ENCODE assay signal across 8 cellular contexts in the genomic region with DNA sequence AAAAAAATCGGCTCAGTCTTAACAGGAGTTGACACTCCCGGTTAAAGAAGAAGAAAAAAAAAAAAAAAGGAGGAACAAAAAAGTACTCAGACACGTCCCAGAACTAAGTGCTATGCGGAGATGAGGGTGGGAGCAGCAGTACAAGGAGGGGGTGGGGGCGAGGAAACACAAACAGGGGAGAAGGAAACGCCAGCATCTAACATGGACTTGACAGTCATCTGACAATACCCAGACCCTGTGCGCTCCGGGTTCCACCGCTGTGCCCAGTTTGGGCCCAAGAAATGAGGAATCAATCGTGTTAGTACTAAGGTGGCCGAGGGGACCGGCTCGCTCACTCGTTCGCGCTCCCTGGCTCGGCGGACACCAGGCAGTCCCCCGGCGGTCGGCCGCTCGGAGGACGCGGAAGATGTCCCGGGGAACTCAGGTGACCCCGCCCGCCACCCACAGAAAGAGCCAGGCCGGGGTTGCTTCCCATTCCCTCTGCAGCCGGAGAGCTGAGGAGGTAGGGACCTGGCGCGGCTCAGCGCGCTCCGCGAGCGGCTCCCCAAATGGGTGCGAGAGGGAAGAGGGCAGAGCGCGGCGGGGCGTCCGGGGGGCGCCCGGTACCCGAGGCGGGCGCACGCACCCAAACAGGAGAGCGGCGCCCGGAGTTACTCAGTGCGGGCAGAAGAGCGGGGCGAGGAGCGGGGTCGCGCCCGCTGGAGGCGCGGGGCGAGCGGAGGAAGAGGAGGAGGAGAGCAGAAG. TPM values are rescaled to one million over a fixed set of nuclear protein-coding genes. Genes with fewer than 3 reads are reported as not detected.
A peak's percentile ranks its signal among the peaks of the same experiment; 100 is the strongest.
DNase-seq lines count a peak whose midpoint lies in the region; ATAC-seq, FAIRE-seq and TF ChIP-seq lines count a peak whose summit lies in the region.

No MANE protein-coding gene starts in this region.

- H3K27ac ChIP-seq in pancreas: peak overlapping the region in 2 of 4 donors; percentile 18 to 23

- DNase-seq in ELF-1 (ENCODE audit: low read depth, low spot score) (peak; percentile 32), T1000 (lab: John Stamatoyannopoulos, UW) (peak; percentile 42), fibroblast of villous mesenchyme (ENCODE audit: low read depth) (peak; percentile 44), pancreas (peak in 2 of 6 donors; percentile 21 to 77), globus pallidus (ENCODE audit: low spot score) (no peak)

- ATAC-seq in pancreas: peak in 3 of 4 donors; percentile 3 to 9 (median 3)
- no peak for ATAC-seq in HG02763 (IDR thresholded peaks at IDR 0.05; ENCODE audit: unreplicated experiment)
- ATAC-seq in GM21423 (IDR thresholded peaks at IDR 0.05; ENCODE audit: unreplicated experiment): no peak
- ATAC-seq in GM18502 (IDR thresholded peaks at IDR 0.05; ENCODE audit: poor library complexity, unreplicated experiment): no peak

- no peaks in the 10 kb centered on the region for H3K36me3 ChIP-seq in pancreas

- peaks cover 0 to 16% (median 0%) of the 10 kb centered on the region in 4 donors for H3K27me3 ChIP-seq in pancreas

- no peak for FAIRE-seq in pancreas (lab: Jason Lieb, UNC)

- H3K4me3 ChIP-seq in fibroblast of villous mesenchyme (ENCODE audit: low read depth, low read length) (peak overlapping the region; percentile 85), pancreas (peak overlapping the region; percentile 77 to 95 (median 86))

- intact Hi-C loops in pancreas (cut with DNase I): no loop called here

- H3K4me1 ChIP-seq in pancreas: no peaks in the 10 kb centered on the region

- 6 to 8% methylated on average over 52 to 63 of the region's 63 CpGs for WGBS in pancreas, 2 donors

- no peaks in the 10 kb centered on the region for H3K9me3 ChIP-seq in pancreas

- no peak for TF ChIP-seq CTCF in fibroblast of villous mesenchyme (IDR thresholded peaks at IDR 0.05; ENCODE audit: insufficient read depth, low read depth, low read length)
- no peak for TF ChIP-seq CTCF in pancreas (IDR thresholded peaks at IDR 0.05)

RNA-seq across cellular contexts. Expression of a gene that starts 0.6 kb away (rescaled TPM):
- 10.8 and 13.2 TPM in 2 replicates for total RNA-seq in fibroblast of villous mesenchyme
- total RNA-seq in pancreas: 1 to 10 TPM in 5 of 6 donors, under 1 TPM in 1; 0.88 to 3.2 (median 1.9) TPM
- polyA plus RNA-seq in pancreas: 1 to 10 TPM in 1 of 2 donors, under 1 TPM in 1; 0.87 to 1.6 TPM

Comparison
In these comparisons a context has a peak if more than half of its experiments do, and no peak if none do; other contexts are left out.
1. ATAC-seq: peak in pancreas (3 of 4); none in HG02763 (single experiment), GM21423 (single experiment) and GM18502 (single experiment).